ENCODE assay signal across 1 cellular context in the genomic region with DNA sequence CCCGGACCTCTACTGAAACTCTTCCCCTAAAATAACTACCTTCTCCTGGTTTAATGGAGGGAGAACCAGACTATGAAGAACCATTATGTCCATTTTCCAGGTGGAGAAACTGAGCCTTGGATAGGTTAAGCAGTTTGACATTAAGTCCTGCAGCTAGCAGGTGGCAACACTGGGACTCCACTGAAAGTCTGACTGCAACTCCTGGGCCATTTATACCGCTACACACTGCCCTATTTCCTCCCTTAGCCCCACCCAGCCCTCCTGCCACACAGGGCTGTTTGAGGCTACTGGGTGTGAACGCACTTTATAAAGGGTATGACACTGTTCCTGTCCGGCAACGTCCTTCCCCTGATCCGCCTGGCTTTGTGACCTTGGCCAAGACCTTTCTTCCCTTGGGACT.
TF ChIP-seq lines count a peak whose summit lies in the region.

No MANE protein-coding gene starts in this region.

TF ChIP-seq in K562, 482 proteins besides CTCF, POLR2A, EP300 and RAD21:
- 0 out of 2 replicates have a peak, but pooled peaks have one; percentile 0 for TF ChIP-seq SMC3 (conservative IDR thresholded peaks at IDR 0.05; ENCODE audit: insufficient read depth, low read depth, low read length)
- no peak for TF ChIP-seq FOXP1 (CRISPR knock-in tag; IDR thresholded peaks at IDR 0.05)
- TF ChIP-seq TAF15 (IDR thresholded peaks at IDR 0.05; ENCODE audit: low read depth, low read length): no peak
- TF ChIP-seq, protein P1, sequence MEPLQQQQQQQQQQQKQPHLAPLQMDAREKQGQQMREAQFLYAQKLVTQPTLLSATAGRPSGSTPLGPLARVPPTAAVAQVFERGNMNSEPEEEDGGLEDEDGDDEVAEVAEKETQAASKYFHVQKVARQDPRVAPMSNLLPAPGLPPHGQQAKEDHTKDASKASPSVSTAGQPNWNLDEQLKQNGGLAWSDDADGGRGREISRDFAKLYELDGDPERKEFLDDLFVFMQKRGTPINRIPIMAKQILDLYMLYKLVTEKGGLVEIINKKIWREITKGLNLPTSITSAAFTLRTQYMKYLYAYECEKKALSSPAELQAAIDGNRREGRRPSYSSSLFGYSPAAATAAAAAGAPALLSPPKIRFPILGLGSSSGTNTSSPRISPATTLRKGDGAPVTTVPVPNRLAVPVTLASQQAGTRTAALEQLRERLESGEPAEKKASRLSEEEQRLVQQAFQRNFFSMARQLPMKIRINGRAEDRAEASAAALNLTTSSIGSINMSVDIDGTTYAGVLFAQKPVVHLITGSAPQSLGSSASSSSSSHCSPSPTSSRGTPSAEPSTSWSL (CRISPR knock-in tag; IDR thresholded peaks at IDR 0.05; ENCODE audit: borderline replicate concordance): no peak
- no peak for TF ChIP-seq SMARCA5 (IDR thresholded peaks at IDR 0.05)
- TF ChIP-seq L3MBTL2 (IDR thresholded peaks at IDR 0.05): no peak
- no peak for TF ChIP-seq EZH2 (IDR thresholded peaks at IDR 0.05; ENCODE audit: borderline replicate concordance, low read depth, low read length)
- TF ChIP-seq PCBP2 (IDR thresholded peaks at IDR 0.05; ENCODE audit: low read depth, low read length, poor library complexity, severe bottlenecking): no peak
- no peak for TF ChIP-seq KDM5B (IDR thresholded peaks at IDR 0.05; ENCODE audit: insufficient replicate concordance, low read depth, low read length)
- TF ChIP-seq, protein P2, sequence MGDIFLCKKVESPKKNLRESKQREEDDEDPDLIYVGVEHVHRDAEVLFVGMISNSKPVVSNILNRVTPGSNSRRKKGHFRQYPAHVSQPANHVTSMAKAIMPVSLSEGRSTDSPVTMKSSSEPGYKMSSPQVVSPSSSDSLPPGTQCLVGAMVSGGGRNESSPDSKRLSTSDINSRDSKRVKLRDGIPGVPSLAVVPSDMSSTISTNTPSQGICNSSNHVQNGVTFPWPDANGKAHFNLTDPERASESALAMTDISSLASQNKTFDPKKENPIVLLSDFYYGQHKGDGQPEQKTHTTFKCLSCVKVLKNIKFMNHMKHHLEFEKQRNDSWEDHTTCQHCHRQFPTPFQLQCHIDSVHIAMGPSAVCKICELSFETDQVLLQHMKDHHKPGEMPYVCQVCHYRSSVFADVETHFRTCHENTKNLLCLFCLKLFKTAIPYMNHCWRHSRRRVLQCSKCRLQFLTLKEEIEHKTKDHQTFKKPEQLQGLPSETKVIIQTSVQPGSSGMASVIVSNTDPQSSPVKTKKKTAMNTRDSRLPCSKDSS (IDR thresholded peaks at IDR 0.05; ENCODE audit: low read depth, partially characterized antibody): no peak
- TF ChIP-seq, protein P3, sequence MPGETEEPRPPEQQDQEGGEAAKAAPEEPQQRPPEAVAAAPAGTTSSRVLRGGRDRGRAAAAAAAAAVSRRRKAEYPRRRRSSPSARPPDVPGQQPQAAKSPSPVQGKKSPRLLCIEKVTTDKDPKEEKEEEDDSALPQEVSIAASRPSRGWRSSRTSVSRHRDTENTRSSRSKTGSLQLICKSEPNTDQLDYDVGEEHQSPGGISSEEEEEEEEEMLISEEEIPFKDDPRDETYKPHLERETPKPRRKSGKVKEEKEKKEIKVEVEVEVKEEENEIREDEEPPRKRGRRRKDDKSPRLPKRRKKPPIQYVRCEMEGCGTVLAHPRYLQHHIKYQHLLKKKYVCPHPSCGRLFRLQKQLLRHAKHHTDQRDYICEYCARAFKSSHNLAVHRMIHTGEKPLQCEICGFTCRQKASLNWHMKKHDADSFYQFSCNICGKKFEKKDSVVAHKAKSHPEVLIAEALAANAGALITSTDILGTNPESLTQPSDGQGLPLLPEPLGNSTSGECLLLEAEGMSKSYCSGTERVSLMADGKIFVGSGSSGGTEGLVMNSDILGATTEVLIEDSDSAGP (CRISPR knock-in tag; IDR thresholded peaks at IDR 0.05): 0 out of 2 replicates have a peak, but pooled peaks have one; percentile 44
- TF ChIP-seq RBM25 (IDR thresholded peaks at IDR 0.05; ENCODE audit: low read depth, low read length, severe bottlenecking): peak; percentile 79
- TF ChIP-seq GABPB2 (CRISPR knock-in tag; conservative IDR thresholded peaks at IDR 0.05): no peak
- TF ChIP-seq, protein P4, sequence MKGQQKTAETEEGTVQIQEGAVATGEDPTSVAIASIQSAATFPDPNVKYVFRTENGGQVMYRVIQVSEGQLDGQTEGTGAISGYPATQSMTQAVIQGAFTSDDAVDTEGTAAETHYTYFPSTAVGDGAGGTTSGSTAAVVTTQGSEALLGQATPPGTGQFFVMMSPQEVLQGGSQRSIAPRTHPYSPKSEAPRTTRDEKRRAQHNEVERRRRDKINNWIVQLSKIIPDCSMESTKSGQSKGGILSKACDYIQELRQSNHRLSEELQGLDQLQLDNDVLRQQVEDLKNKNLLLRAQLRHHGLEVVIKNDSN (CRISPR knock-in tag; IDR thresholded peaks at IDR 0.05): no peak
- TF ChIP-seq TBL1XR1 (IDR thresholded peaks at IDR 0.05; ENCODE audit: low read length in 2 of 2): 0 out of 4 replicates have a peak, but pooled peaks of 1 of the 2 experiments have one; percentile 39
- TF ChIP-seq ZNF354B (CRISPR knock-in tag; IDR thresholded peaks at IDR 0.05): no peak
- no peak for TF ChIP-seq BRF1 (IDR thresholded peaks at IDR 0.05; ENCODE audit: borderline replicate concordance, extremely low read depth, insufficient read length)
- TF ChIP-seq ZNF217 (CRISPR knock-in tag; IDR thresholded peaks at IDR 0.05): no peak
- TF ChIP-seq, protein P5, sequence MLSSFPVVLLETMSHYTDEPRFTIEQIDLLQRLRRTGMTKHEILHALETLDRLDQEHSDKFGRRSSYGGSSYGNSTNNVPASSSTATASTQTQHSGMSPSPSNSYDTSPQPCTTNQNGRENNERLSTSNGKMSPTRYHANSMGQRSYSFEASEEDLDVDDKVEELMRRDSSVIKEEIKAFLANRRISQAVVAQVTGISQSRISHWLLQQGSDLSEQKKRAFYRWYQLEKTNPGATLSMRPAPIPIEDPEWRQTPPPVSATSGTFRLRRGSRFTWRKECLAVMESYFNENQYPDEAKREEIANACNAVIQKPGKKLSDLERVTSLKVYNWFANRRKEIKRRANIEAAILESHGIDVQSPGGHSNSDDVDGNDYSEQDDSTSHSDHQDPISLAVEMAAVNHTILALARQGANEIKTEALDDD (IDR thresholded peaks at IDR 0.05): no peak
- no peak for TF ChIP-seq BDP1 (IDR thresholded peaks at IDR 0.05; ENCODE audit: insufficient read depth, insufficient read length)
- TF ChIP-seq CBX8 (IDR thresholded peaks at IDR 0.05; ENCODE audit: borderline replicate concordance, extremely low read depth, low read depth, low read length, poor library complexity, severe bottlenecking): no peak
- TF ChIP-seq, protein P6, sequence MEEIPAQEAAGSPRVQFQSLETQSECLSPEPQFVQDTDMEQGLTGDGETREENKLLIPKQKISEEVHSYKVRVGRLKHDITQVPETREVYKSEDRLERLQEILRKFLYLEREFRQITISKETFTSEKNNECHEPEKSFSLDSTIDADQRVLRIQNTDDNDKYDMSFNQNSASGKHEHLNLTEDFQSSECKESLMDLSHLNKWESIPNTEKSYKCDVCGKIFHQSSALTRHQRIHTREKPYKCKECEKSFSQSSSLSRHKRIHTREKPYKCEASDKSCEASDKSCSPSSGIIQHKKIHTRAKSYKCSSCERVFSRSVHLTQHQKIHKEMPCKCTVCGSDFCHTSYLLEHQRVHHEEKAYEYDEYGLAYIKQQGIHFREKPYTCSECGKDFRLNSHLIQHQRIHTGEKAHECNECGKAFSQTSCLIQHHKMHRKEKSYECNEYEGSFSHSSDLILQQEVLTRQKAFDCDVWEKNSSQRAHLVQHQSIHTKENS (CRISPR knock-in tag; IDR thresholded peaks at IDR 0.05): no peak
- TF ChIP-seq ADNP (tag; IDR thresholded peaks at IDR 0.05): peak; percentile 64; the same call in 1 of the 2 replicates
- TF ChIP-seq, protein P7, sequence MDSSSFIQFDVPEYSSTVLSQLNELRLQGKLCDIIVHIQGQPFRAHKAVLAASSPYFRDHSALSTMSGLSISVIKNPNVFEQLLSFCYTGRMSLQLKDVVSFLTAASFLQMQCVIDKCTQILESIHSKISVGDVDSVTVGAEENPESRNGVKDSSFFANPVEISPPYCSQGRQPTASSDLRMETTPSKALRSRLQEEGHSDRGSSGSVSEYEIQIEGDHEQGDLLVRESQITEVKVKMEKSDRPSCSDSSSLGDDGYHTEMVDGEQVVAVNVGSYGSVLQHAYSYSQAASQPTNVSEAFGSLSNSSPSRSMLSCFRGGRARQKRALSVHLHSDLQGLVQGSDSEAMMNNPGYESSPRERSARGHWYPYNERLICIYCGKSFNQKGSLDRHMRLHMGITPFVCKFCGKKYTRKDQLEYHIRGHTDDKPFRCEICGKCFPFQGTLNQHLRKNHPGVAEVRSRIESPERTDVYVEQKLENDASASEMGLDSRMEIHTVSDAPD (CRISPR knock-in tag; IDR thresholded peaks at IDR 0.05): no peak
- TF ChIP-seq MECOM (CRISPR knock-in tag; IDR thresholded peaks at IDR 0.05): no peak
- TF ChIP-seq, protein P8, sequence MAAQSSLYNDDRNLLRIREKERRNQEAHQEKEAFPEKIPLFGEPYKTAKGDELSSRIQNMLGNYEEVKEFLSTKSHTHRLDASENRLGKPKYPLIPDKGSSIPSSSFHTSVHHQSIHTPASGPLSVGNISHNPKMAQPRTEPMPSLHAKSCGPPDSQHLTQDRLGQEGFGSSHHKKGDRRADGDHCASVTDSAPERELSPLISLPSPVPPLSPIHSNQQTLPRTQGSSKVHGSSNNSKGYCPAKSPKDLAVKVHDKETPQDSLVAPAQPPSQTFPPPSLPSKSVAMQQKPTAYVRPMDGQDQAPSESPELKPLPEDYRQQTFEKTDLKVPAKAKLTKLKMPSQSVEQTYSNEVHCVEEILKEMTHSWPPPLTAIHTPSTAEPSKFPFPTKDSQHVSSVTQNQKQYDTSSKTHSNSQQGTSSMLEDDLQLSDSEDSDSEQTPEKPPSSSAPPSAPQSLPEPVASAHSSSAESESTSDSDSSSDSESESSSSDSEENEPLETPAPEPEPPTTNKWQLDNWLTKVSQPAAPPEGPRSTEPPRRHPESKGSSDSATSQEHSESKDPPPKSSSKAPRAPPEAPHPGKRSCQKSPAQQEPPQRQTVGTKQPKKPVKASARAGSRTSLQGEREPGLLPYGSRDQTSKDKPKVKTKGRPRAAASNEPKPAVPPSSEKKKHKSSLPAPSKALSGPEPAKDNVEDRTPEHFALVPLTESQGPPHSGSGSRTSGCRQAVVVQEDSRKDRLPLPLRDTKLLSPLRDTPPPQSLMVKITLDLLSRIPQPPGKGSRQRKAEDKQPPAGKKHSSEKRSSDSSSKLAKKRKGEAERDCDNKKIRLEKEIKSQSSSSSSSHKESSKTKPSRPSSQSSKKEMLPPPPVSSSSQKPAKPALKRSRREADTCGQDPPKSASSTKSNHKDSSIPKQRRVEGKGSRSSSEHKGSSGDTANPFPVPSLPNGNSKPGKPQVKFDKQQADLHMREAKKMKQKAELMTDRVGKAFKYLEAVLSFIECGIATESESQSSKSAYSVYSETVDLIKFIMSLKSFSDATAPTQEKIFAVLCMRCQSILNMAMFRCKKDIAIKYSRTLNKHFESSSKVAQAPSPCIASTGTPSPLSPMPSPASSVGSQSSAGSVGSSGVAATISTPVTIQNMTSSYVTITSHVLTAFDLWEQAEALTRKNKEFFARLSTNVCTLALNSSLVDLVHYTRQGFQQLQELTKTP (IDR thresholded peaks at IDR 0.05; ENCODE audit: low read depth in 1 of 2, partially characterized antibody in 2 of 2): no peak
- no peak for TF ChIP-seq CSDE1 (IDR thresholded peaks at IDR 0.05)
- TF ChIP-seq, protein P9, sequence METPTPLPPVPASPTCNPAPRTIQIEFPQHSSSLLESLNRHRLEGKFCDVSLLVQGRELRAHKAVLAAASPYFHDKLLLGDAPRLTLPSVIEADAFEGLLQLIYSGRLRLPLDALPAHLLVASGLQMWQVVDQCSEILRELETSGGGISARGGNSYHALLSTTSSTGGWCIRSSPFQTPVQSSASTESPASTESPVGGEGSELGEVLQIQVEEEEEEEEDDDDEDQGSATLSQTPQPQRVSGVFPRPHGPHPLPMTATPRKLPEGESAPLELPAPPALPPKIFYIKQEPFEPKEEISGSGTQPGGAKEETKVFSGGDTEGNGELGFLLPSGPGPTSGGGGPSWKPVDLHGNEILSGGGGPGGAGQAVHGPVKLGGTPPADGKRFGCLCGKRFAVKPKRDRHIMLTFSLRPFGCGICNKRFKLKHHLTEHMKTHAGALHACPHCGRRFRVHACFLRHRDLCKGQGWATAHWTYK (CRISPR knock-in tag; IDR thresholded peaks at IDR 0.05): no peak
- peak; percentile 85 for TF ChIP-seq BCOR (IDR thresholded peaks at IDR 0.05)
- TF ChIP-seq KDM1A (IDR thresholded peaks at IDR 0.05): peak in 1 of 2 experiments; percentile 71; a peak in 2 of 4 replicates
- TF ChIP-seq, protein P10, sequence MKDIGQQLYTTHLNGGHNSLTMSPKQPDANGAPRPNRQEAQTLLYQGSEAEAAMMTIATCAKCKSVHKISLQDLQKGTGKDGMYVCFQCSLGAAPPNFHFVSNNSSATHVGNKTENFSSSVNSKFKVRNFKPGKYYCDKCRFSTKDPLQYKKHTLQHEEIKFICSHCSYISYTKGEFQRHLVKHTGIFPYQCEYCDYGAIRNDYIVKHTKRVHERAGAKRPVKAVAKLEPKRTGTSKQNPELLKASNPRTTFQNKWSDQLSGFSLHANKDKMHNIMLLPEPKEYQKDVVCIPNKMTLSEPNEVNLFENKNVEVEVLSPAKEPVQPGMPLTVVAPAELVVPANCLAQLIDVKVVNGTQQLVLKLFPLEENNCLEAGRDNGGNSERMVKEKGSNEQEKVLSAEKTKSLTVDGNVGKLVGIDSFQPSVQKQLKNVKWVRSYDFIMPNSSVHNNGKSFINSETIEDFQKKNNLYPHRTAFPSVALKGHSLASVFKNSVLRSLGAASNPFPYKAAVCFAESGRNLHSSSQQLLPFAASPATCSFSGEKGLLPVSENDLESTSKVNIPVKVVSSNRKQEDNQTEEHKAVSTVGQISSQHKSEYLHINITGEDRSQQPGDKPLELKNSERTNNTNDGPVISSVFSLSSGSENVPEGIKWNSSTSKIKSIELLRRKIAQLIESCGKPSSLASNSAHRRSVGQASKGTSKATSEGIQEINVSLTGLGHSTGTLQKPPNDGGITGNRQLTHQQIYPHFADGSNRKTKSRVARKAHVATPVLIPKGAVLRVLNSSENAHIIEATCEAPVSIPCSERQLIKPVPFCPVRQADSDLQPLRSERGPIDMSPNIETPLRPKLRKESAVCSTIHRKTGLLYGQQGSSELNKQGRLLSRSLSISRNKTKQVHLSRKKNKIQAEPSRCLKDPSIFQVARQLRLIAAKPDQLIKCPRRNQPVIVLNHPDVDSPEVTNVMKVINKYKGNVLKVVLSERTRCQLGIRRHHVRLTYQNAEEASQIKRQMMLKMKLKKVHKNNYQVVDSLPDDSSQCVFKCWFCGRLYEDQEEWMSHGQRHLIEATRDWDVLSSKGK (CRISPR knock-in tag; IDR thresholded peaks at IDR 0.05): no peak
